In the genomic region with DNA sequence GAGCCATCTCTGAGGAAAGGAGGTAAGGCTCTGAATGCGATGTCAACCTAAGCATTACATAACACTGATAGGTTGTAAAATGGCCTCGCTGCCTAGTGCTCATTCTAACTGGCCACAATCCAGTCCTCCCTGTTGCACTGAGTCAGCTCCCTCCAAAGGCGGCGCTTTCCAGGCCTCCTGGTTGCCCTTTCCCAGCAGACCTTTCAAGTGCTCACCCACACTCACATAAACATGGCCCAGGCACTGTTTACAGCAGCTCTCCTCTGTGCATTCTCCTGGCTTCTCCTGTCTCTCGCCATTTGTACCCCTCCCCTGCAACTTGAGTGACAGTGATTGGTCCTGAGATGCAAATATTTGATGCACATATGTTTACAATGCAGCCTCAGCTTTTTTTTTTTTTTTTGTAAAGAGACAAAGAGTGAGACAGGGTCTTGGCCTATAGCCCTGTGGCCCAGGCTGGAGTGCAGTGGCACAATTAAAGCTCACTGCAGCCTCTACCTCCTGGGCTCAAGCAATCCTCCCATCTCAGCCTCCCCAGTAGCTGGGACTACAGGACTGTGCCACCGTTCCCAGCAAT, we compare ENCODE assay signal across 1 cellular context.
A peak's percentile ranks its signal among the peaks of the same experiment; 100 is the strongest.
TF ChIP-seq lines count a peak whose summit lies in the region.

No MANE protein-coding gene starts in this region.

TF ChIP-seq in K562, 482 proteins besides CTCF, POLR2A, EP300 and RAD21 (continued from another document):
- TF ChIP-seq NFIC (IDR thresholded peaks at IDR 0.05) (0 out of 2 replicates have a peak, but pooled peaks have one; percentile 6), SMAD2 (IDR thresholded peaks at IDR 0.05; ENCODE audit: low read depth, low read length) (no peak), MBD1 (CRISPR knock-in tag; IDR thresholded peaks at IDR 0.05) (no peak), KLF1 (tag; IDR thresholded peaks at IDR 0.05) (no peak), SP1 (CRISPR knock-in tag; IDR thresholded peaks at IDR 0.05) (no peak), JUND (IDR thresholded peaks at IDR 0.05; ENCODE audit: borderline replicate concordance, low read depth, low read length) (no peak), JUND (tag; IDR thresholded peaks at IDR 0.05; ENCODE audit: borderline replicate concordance, low read depth, low read length) (no peak), ZNF316 (IDR thresholded peaks at IDR 0.05) (peak; percentile 46), FIP1L1 (IDR thresholded peaks at IDR 0.05; ENCODE audit: low read depth, low read length, poor library complexity, severe bottlenecking) (no peak)
